ENCODE assay signal across 9 cellular contexts in genomic region chr16:20520103-20520502, GRCh38. TPM values are rescaled to one million over a fixed set of nuclear protein-coding genes. Genes with fewer than 3 reads are reported as not detected.
"Had no signal": no experiment of that assay in that cellular context is flagged by ENCODE, and none has a peak within 500 bp of the region (broad histone marks: within the 10 kb centered on the region; RNA-seq: fewer than 3 reads in every experiment).

No MANE protein-coding gene starts in this region.

- H3K27ac Mint-ChIP-seq: IgD-negative memory B cell had no signal

- H3K4me2 ChIP-seq: KMS-11 had no signal

- H3K4me1 Mint-ChIP-seq: IgD-negative memory B cell had no signal

- FAIRE-seq: HTR-8/SVneo had no signal

- H3K9ac ChIP-seq: KMS-11 had no signal

- H3K27ac ChIP-seq: HL-60, KMS-11 had no signal

- H3K4me3 Mint-ChIP-seq: IgD-negative memory B cell had no signal

- DNase-seq: IMR-90, KBM-7, KG1 had no signal

RNA-seq across cellular contexts. Expression of gene ACSM2B, which starts 56.1 kb away (rescaled TPM):
- total RNA-seq: HT-29, HT1080, IMR-90 had no signal
- polyA plus RNA-seq: IgD-negative memory B cell, IMR-90 had no signal
